ENCODE assay signal across 1 cellular context in the genomic region with DNA sequence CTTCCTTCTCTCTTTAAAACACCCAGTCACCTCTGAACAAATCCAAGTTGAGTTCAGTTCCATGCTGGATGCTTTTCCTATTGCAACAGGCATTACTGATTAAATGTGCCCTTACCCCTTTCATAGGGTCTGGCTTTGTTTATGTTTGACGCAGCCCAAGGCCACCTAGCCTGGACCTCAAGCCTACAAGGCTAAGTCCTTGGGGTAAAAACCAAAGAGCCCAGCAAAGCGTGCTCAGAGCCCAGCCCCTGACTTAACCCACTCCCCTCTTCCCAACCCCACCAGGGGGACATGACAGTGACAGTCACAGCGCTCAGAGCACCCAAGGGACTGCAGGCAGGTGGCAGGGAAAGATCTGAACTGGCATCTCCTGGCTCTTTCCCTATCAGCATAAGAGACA.
TF ChIP-seq lines count a peak whose summit lies in the region.

No MANE protein-coding gene starts in this region.

TF ChIP-seq in HepG2, 621 proteins besides CTCF, POLR2A, EP300 and RAD21 (continued from another document):
- TF ChIP-seq KDM5B (CRISPR knock-in tag; IDR thresholded peaks at IDR 0.05; ENCODE audit: borderline replicate concordance) = 0 out of 2 replicates have a peak, but pooled peaks have one; percentile 18
- TF ChIP-seq, protein P1, sequence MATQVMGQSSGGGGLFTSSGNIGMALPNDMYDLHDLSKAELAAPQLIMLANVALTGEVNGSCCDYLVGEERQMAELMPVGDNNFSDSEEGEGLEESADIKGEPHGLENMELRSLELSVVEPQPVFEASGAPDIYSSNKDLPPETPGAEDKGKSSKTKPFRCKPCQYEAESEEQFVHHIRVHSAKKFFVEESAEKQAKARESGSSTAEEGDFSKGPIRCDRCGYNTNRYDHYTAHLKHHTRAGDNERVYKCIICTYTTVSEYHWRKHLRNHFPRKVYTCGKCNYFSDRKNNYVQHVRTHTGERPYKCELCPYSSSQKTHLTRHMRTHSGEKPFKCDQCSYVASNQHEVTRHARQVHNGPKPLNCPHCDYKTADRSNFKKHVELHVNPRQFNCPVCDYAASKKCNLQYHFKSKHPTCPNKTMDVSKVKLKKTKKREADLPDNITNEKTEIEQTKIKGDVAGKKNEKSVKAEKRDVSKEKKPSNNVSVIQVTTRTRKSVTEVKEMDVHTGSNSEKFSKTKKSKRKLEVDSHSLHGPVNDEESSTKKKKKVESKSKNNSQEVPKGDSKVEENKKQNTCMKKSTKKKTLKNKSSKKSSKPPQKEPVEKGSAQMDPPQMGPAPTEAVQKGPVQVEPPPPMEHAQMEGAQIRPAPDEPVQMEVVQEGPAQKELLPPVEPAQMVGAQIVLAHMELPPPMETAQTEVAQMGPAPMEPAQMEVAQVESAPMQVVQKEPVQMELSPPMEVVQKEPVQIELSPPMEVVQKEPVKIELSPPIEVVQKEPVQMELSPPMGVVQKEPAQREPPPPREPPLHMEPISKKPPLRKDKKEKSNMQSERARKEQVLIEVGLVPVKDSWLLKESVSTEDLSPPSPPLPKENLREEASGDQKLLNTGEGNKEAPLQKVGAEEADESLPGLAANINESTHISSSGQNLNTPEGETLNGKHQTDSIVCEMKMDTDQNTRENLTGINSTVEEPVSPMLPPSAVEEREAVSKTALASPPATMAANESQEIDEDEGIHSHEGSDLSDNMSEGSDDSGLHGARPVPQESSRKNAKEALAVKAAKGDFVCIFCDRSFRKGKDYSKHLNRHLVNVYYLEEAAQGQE (IDR thresholded peaks at IDR 0.05; ENCODE audit: borderline replicate concordance in 1 of 2, low read depth in 1 of 2, low read length in 2 of 2) = no peak
